8 cellular contexts compared by ENCODE assay signal in genomic region chr17:50272711-50273653, GRCh38. TPM values are rescaled to one million over a fixed set of nuclear protein-coding genes. Genes with fewer than 3 reads are reported as not detected.
DNase-seq lines count a peak whose midpoint lies in the region; ATAC-seq and TF ChIP-seq lines count a peak whose summit lies in the region.

No MANE protein-coding gene starts in this region.

- peak overlapping the region; percentile 70 for H3K4me3 Mint-ChIP-seq in endodermal cell

- H3K36me3 Mint-ChIP-seq in endodermal cell (ENCODE audit: low read depth), result no peaks in the 10 kb centered on the region

- no peak overlapping the region for H3K9ac ChIP-seq in endodermal cell (ENCODE audit: extremely low read depth, low read length, poor library complexity, severe bottlenecking)

- TF ChIP-seq CTCF in GM06990 (IDR thresholded peaks at IDR 0.05; ENCODE audit: insufficient read depth, low read length, poor library complexity, severe bottlenecking) (peak; percentile 34), endodermal cell (conservative IDR thresholded peaks at IDR 0.05) (peak; percentile 99)

- no peak overlapping the region for H3K27ac Mint-ChIP-seq in endodermal cell

- H3K4me3 ChIP-seq in GM06990 (replicated peaks; ENCODE audit: low read depth, low read length) (peak overlapping the region; percentile 46), endodermal cell (ENCODE audit: low read length) (peak overlapping the region; percentile 73), mononuclear cell (ENCODE audit: low read length) (peak overlapping the region; percentile 28)

- ATAC-seq in HG03432 (IDR thresholded peaks at IDR 0.05; ENCODE audit: unreplicated experiment) (no peak), HG02763 (IDR thresholded peaks at IDR 0.05; ENCODE audit: unreplicated experiment) (no peak)

- H3K9me3 ChIP-seq in endodermal cell (ENCODE audit: control insufficient read depth, low read length), result no peaks in the 10 kb centered on the region
- no peaks in the 10 kb centered on the region for H3K9me3 ChIP-seq in mononuclear cell (ENCODE audit: low read depth, low read length)

- 14 to 36% methylated on average over 17 to 57 of the region's 57 CpGs for WGBS in endodermal cell (ENCODE audit: insufficient coverage in 1 of 2, insufficient read length in 1 of 2), 2 experiments

- no peaks in the 10 kb centered on the region for H3K4me1 ChIP-seq in endodermal cell (ENCODE audit: control insufficient read depth, insufficient read depth, low read length)
- peaks cover 26% of the 10 kb centered on the region for H3K4me1 ChIP-seq in mononuclear cell (ENCODE audit: insufficient read depth, low read length)

- H3K36me3 ChIP-seq in GM06990 (ENCODE audit: control insufficient read depth, insufficient read depth, low read length), result no peaks in the 10 kb centered on the region
- H3K36me3 ChIP-seq in endodermal cell (ENCODE audit: control insufficient read depth, insufficient read depth, low read length), result no peaks in the 10 kb centered on the region

- no peak overlapping the region for H3K27ac ChIP-seq in endodermal cell (ENCODE audit: low read depth, low read length)

- H3K27me3 Mint-ChIP-seq in endodermal cell (ENCODE audit: insufficient read depth), result peaks cover 10% of the 10 kb centered on the region

- H3K9me3 Mint-ChIP-seq in endodermal cell, result no peaks in the 10 kb centered on the region

- DNase-seq in GM06990 (ENCODE audit: extremely low read depth, insufficient read length) (peak; percentile 28), NCI-H1694 (lab: John Stamatoyannopoulos, UW) (peak; percentile 37), endodermal cell (peak; percentile 96)
- peak; percentile 84 for DNase-seq in activated CD8-positive, alpha-beta memory T cell treated with anti-CD3 and anti-CD28 coated beads for 24 hours
- peak; percentile 27 for DNase-seq in stimulated activated CD8-positive, alpha-beta memory T cell treated with anti-CD3 and anti-CD28 coated beads, Interleukin-7, amount 100 ng/mL, for 24 hours (ENCODE audit: low read depth)

- peaks cover 39% of the 10 kb centered on the region for H3K4me1 Mint-ChIP-seq in endodermal cell

- H3K27me3 ChIP-seq in GM06990 (replicated peaks; ENCODE audit: control insufficient read depth, insufficient read depth, low read length), result no peaks in the 10 kb centered on the region; the same call in 1 of the 2 replicates
- no peaks in the 10 kb centered on the region for H3K27me3 ChIP-seq in endodermal cell (ENCODE audit: control insufficient read depth, insufficient read depth, low read length, poor library complexity, severe bottlenecking)
- peaks cover 16% of the 10 kb centered on the region for H3K27me3 ChIP-seq in mononuclear cell (ENCODE audit: insufficient read depth, low read length)

RNA-seq across cellular contexts. Expression of gene TMEM92, which starts 1.3 kb away (rescaled TPM):
- total RNA-seq in endodermal cell (10 to 100 TPM; 34.3 to 35.8 TPM), mononuclear cell (not detected)
- 9.6 TPM for polyA plus RNA-seq in endodermal cell (2013, experiment 1 of 2)
- 8.7 TPM for polyA plus RNA-seq in endodermal cell (2013, experiment 2 of 2)

Comparison
In these comparisons a context has a peak if more than half of its experiments do, and no peak if none do; other contexts are left out.
1. DNase-seq: peak in every context shown above with its lines; median percentile 96 in endodermal cell; 84 in activated CD8-positive, alpha-beta memory T cell treated with anti-CD3 and anti-CD28 coated beads for 24 hours; 37 in NCI-H1694; 28 in GM06990; 27 in stimulated activated CD8-positive, alpha-beta memory T cell treated with anti-CD3 and anti-CD28 coated beads, Interleukin-7, amount 100 ng/mL, for 24 hours.
2. RNA of gene TMEM92, which starts 1.3 kb away (total RNA-seq): 34.3 to 35.8 TPM in endodermal cell; not detected in mononuclear cell (single experiment); every median in the first group is over 10 times any median in the second.
3. Peak in every context shown above with its lines, with median percentiles within 50 percentile points of each other: H3K4me3 ChIP-seq.